In genomic region chr19:4304509-4305252, GRCh38 we compare ENCODE assay signal across 8 cellular contexts. TPM values are rescaled to one million over a fixed set of nuclear protein-coding genes. Genes with fewer than 3 reads are reported as not detected.
A peak's percentile ranks its signal among the peaks of the same experiment; 100 is the strongest.
DNase-seq lines count a peak whose midpoint lies in the region; ATAC-seq and TF ChIP-seq lines count a peak whose summit lies in the region.

Gene FSD1, plus strand, starts transcription at chr19:4304598. Its CDS starts 149 bp downstream, at chr19:4304747.

- no peaks in the 10 kb centered on the region for H3K4me1 ChIP-seq in mucosa of descending colon (ENCODE audit: low read depth)

- ATAC-seq in mucosa of descending colon: peak; percentile 65

- H3K4me3 ChIP-seq in choroid plexus epithelial cell (ENCODE audit: low read depth, low read length) (peak within 1 kb of the TSS; percentile 52), mucosa of descending colon (no peak within 1 kb of the TSS)

- intact Hi-C loops in mucosa of descending colon (cut with DNase I, micrococcal nuclease): no loop called here

- peak; percentile 94 for DNase-seq in GM10248 (ENCODE audit: extremely low spot score)
- peak; percentile 66 for DNase-seq in NCI-H146 (lab: John Stamatoyannopoulos, UW)
- peak; percentile 40 to 52 (median 42) for DNase-seq in activated CD4-positive, CD25-positive, alpha-beta regulatory T cell (lab: John Stamatoyannopoulos, UW)
- DNase-seq in choroid plexus epithelial cell (ENCODE audit: low read depth): peak; percentile 42
- DNase-seq in mucosa of descending colon: peak in 1 of 3 donors; percentile 59
- peak; percentile 3 for DNase-seq in stromal cell of bone marrow (ENCODE audit: low read depth)
- DNase-seq in NCI-H2029 treated with DMSO at 0.1 percent for 48 hours (lab: John Stamatoyannopoulos, UW): no peak
- DNase-seq in OCI-M2 (lab: John Stamatoyannopoulos, UW; ENCODE audit: unreplicated experiment): no peak

- no peaks in the 10 kb centered on the region for H3K36me3 ChIP-seq in mucosa of descending colon (ENCODE audit: low read depth)

- TF ChIP-seq CTCF in GM10248 (IDR thresholded peaks at IDR 0.05; ENCODE audit: control extremely low read depth, extremely low read depth, low read depth, missing control alignments) (no peak), choroid plexus epithelial cell (conservative IDR thresholded peaks at IDR 0.05; ENCODE audit: low read depth, low read length) (no peak), mucosa of descending colon (IDR thresholded peaks at IDR 0.05) (no peak)

- H3K9me3 ChIP-seq in mucosa of descending colon: no peaks in the 10 kb centered on the region

- CTCF ChIA-PET in GM10248 (lab: Yijun Ruan, JAX): interaction anchor here (1.0 to 1.5 kb wide), 3 partner anchors 15 to 165 kb away, joined by 3 to 4 read pairs (median 4); no protein-coding TSS in a partner anchor

- POLR2A ChIA-PET in GM10248 (lab: Yijun Ruan, JAX): no interaction called here

RNA-seq across cellular contexts. Expression of gene FSD1, which starts in this region (rescaled TPM):
- total RNA-seq in mucosa of descending colon: 1 to 10 TPM in 1 of 3 donors, under 1 TPM in 2; 0.64 to 2.0 (median 0.84) TPM

Comparison
In these comparisons a context has a peak if more than half of its experiments do, and no peak if none do; other contexts are left out.
1. DNase-seq: peak in GM10248 (single experiment), NCI-H146 (single experiment), activated CD4-positive, CD25-positive, alpha-beta regulatory T cell (4 of 4), choroid plexus epithelial cell (single experiment) and stromal cell of bone marrow (single experiment); none in NCI-H2029 treated with DMSO at 0.1 percent for 48 hours (single experiment) and OCI-M2 (single experiment).